In the genomic region with DNA sequence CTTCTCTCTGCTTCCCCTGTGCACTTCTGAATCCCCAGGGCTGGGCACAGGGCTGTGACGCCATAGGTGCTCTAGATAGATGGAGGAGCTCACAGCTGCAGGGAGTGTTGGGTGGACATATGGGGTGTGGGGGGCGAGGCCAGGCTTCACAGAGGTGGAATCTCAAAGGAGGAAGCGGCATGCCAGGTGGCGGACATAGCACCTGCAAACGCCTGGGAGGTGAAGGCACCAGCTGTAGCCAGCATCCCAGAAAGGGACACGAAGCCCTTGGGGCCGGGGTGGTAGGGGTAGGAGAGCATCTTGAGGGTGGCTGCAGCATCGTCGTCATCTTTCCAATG, we compare ENCODE assay signal across 17 cellular contexts. TPM values are rescaled to one million over a fixed set of nuclear protein-coding genes. Genes with fewer than 3 reads are reported as not detected.
DNase-seq lines count a peak whose midpoint lies in the region; TF ChIP-seq lines count a peak whose summit lies in the region.
"Had no signal": no experiment of that assay in that cellular context is flagged by ENCODE, and none has a peak within 500 bp of the region (broad histone marks: within the 10 kb centered on the region; RNA-seq: fewer than 3 reads in every experiment).

No MANE protein-coding gene starts in this region.

- no peak overlapping the region for H2AFZ ChIP-seq in hepatocyte

- TF ChIP-seq POLR2A in uterus (IDR thresholded peaks at IDR 0.05) (no peak), testis (IDR thresholded peaks at IDR 0.05) (no peak)

- DNase-seq in hepatocyte (ENCODE audit: low spot score), result no peak
- no peak for DNase-seq in uterus
- DNase-seq in coronary artery (ENCODE audit: low spot score), result no peak
- DNase-seq in testis, result no peak
- DNase-seq in immature natural killer cell, result no peak
- DNase-seq: CD8-positive, alpha-beta T cell; COR-L47; DMS153; DMS79 treated with DMSO at 0.1 percent for 48 hours; EL; GDM1; GOT3; H9 had no signal

- H3K27me3 ChIP-seq in BLaER1 treated with 17β-estradiol and CSF1 and Interleukin-3, amounts not matched to agents 10 nM and 100 nM, result no peaks in the 10 kb centered on the region
- no peaks in the 10 kb centered on the region for H3K27me3 ChIP-seq in hepatocyte
- no peaks in the 10 kb centered on the region for H3K27me3 ChIP-seq in uterus
- H3K27me3 ChIP-seq in testis, result no peaks in the 10 kb centered on the region

- H3K4me1 Mint-ChIP-seq in nephron (peaks cover 69% of the 10 kb centered on the region), immature natural killer cell (no peaks in the 10 kb centered on the region)
- H3K4me1 Mint-ChIP-seq: B cell had no signal

- H3K27me3 Mint-ChIP-seq in nephron (ENCODE audit: low read depth) (peaks cover 3% of the 10 kb centered on the region), immature natural killer cell (ENCODE audit: low read depth in 3 of 3) (peaks cover 0 to 6% (median 3%) of the 10 kb centered on the region in 3 donors)
- H3K27me3 Mint-ChIP-seq: B cell had no signal

- H3K9me3 Mint-ChIP-seq in nephron, result peaks cover 7% of the 10 kb centered on the region
- no peaks in the 10 kb centered on the region for H3K9me3 Mint-ChIP-seq in immature natural killer cell

- no peaks in the 10 kb centered on the region for H4K20me1 ChIP-seq in BLaER1 treated with 17β-estradiol and CSF1 and Interleukin-3, amounts not matched to agents 10 nM and 100 nM
- H4K20me1 ChIP-seq in hepatocyte (ENCODE audit: insufficient read depth, poor library complexity, severe bottlenecking), result no peaks in the 10 kb centered on the region

- no peak overlapping the region for H3K27ac ChIP-seq in BLaER1 treated with 17β-estradiol and CSF1 and Interleukin-3, amounts not matched to agents 10 nM and 100 nM
- peak overlapping the region; percentile 91 for H3K27ac ChIP-seq in hepatocyte
- H3K27ac ChIP-seq in uterus, result peak overlapping the region; percentile 81 to 93
- H3K27ac ChIP-seq in coronary artery, result no peak overlapping the region
- H3K27ac ChIP-seq in testis, result no peak overlapping the region

- peak overlapping the region in 9 of 11 experiments; percentile 9 to 76 (median 62); a peak in 16 of 22 replicates for H3K4me2 ChIP-seq in BLaER1 treated with 17β-estradiol and CSF1 and Interleukin-3, amounts not matched to agents 10 nM and 100 nM
- H3K4me2 ChIP-seq in hepatocyte, result no peak overlapping the region

- WGBS in hepatocyte (ENCODE audit: low lambda C conversion rate, missing lambda C conversion rate), result 97% methylated on average over 9 of the region's 9 CpGs
- WGBS in testis, 2 donors, result 92 to 94% methylated on average over 9 of the region's 9 CpGs

- H3K36me3 ChIP-seq in BLaER1 treated with 17β-estradiol and CSF1 and Interleukin-3, amounts not matched to agents 10 nM and 100 nM, result no peaks in the 10 kb centered on the region
- H3K36me3 ChIP-seq in hepatocyte (replicated peaks; ENCODE audit: insufficient read depth, low read depth), result no peaks in the 10 kb centered on the region
- no peaks in the 10 kb centered on the region for H3K36me3 ChIP-seq in uterus
- H3K36me3 ChIP-seq in testis (ENCODE audit: low read depth, missing control alignments), result no peaks in the 10 kb centered on the region

- H3K27ac Mint-ChIP-seq in nephron, result peak overlapping the region; percentile 20 to 96 (median 95)
- no peak overlapping the region for H3K27ac Mint-ChIP-seq in immature natural killer cell
- H3K27ac Mint-ChIP-seq: B cell; CD8-positive, alpha-beta T cell; H9 had no signal

- peaks cover 9 to 18% (median 11%) of the 10 kb centered on the region in 11 experiments; a peak in 18 of 22 replicates for H3K9me3 ChIP-seq in BLaER1 treated with 17β-estradiol and CSF1 and Interleukin-3, amounts not matched to agents 10 nM and 100 nM (replicated peaks in 1 of 11)
- no peaks in the 10 kb centered on the region for H3K9me3 ChIP-seq in hepatocyte (ENCODE audit: low read depth)
- H3K9me3 ChIP-seq in uterus, result no peaks in the 10 kb centered on the region
- no peaks in the 10 kb centered on the region for H3K9me3 ChIP-seq in testis

- intact Hi-C loops in uterus (cut with DNase I; ENCODE audit: low total_unique reads), result no loop called here
- intact Hi-C loops in testis (cut with DNase I; ENCODE audit: low total_unique reads), result no loop called here

- H3K4me3 ChIP-seq in BLaER1 treated with 17β-estradiol and CSF1 and Interleukin-3, amounts not matched to agents 10 nM and 100 nM, result no peak overlapping the region
- H3K4me3 ChIP-seq in hepatocyte (no peak overlapping the region), uterus (no peak overlapping the region), coronary artery (no peak overlapping the region), testis (no peak overlapping the region)

- H3K9me2 ChIP-seq in hepatocyte (replicated peaks; ENCODE audit: insufficient read depth), result no peaks in the 10 kb centered on the region

- H3K4me3 Mint-ChIP-seq in nephron (no peak overlapping the region), immature natural killer cell (no peak overlapping the region)
- H3K4me3 Mint-ChIP-seq: B cell; CD14-positive monocyte; CD8-positive, alpha-beta T cell; H9 had no signal

- 0 out of 22 replicates have a peak overlapping the region, but pooled peaks of 1 of the 11 experiments have one; percentile 13 for H3K9ac ChIP-seq in BLaER1 treated with 17β-estradiol and CSF1 and Interleukin-3, amounts not matched to agents 10 nM and 100 nM

- no peak for TF ChIP-seq CTCF in hepatocyte (IDR thresholded peaks at IDR 0.05; ENCODE audit: poor library complexity)
- no peak for TF ChIP-seq CTCF in nephron (IDR thresholded peaks at IDR 0.05; ENCODE audit: unreplicated experiment in 3 of 3)
- TF ChIP-seq CTCF in uterus (IDR thresholded peaks at IDR 0.05), result no peak
- TF ChIP-seq CTCF in coronary artery (IDR thresholded peaks at IDR 0.05), result no peak
- no peak for TF ChIP-seq CTCF in testis (IDR thresholded peaks at IDR 0.05)

- peaks cover 0 to 50% (median 37%) of the 10 kb centered on the region in 10 experiments; a peak in 16 of 20 replicates for H3K4me1 ChIP-seq in BLaER1 treated with 17β-estradiol and CSF1 and Interleukin-3, amounts not matched to agents 10 nM and 100 nM
- H3K4me1 ChIP-seq in hepatocyte (ENCODE audit: insufficient read depth), result peaks cover 46% of the 10 kb centered on the region
- peaks cover 7 to 24% of the 10 kb centered on the region in 2 donors for H3K4me1 ChIP-seq in uterus
- peaks cover 8% of the 10 kb centered on the region for H3K4me1 ChIP-seq in testis

- no peaks in the 10 kb centered on the region for H3K79me2 ChIP-seq in hepatocyte

- no peaks in the 10 kb centered on the region for H3K36me3 Mint-ChIP-seq in nephron (ENCODE audit: low read depth)
- no peaks in the 10 kb centered on the region for H3K36me3 Mint-ChIP-seq in immature natural killer cell

RNA-seq across cellular contexts. Expression of gene KCNQ1OT1, which starts 14.6 kb away (rescaled TPM):
- 6.6 and 7.9 TPM in 2 replicates for total RNA-seq in hepatocyte
- 3.1 and 4.0 TPM in 2 replicates for polyA plus RNA-seq in hepatocyte
- 10 to 100 TPM in 2 of 4 donors, 1 to 10 TPM in 2; 2.6 to 19.4 (median 10.9) TPM for total RNA-seq in uterus
- 1 to 10 TPM; 4.0 to 5.9 TPM for total RNA-seq in testis
- 0.20 TPM for polyA plus RNA-seq in testis (ENCODE audit: insufficient read depth, low read depth, low replicate concordance)
- polyA plus RNA-seq in immature natural killer cell, result under 1 TPM in 2 of 3 donors, not detected in 1; 0.04 to 0.12 TPM

Comparison
In these comparisons a context has a peak if more than half of its experiments do, and no peak if none do; other contexts are left out.
1. H3K27ac ChIP-seq: peak in hepatocyte (single experiment) and uterus (2 of 2); none in BLaER1 treated with 17β-estradiol and CSF1 and Interleukin-3, amounts not matched to agents 10 nM and 100 nM (0 of 11), coronary artery (0 of 2) and testis (0 of 2).
2. H3K27ac Mint-ChIP-seq: peak in nephron (3 of 3); none in immature natural killer cell (0 of 6).